Comparison of ENCODE assay signal across 15 cellular contexts in the genomic region with DNA sequence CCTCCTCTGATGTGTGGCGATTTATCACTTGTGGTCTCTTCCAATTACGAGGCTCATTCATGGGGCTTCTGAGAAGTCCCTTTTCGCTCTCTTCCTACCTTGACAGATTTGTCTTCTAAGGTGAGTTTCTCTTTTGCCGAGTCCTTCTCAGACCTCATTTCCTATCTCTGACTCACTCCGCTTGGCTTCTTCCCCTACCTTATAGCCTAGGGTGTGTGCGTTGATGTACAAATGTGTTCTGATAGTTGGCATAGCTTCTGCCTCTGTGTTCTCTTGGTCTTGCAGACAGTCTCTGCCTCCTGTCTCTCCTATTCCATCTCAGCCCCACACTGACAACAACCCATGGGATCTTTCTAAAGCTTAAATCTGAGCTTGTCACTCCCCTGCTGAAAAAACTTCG. TPM values are rescaled to one million over a fixed set of nuclear protein-coding genes. Genes with fewer than 3 reads are reported as not detected.
A peak's percentile ranks its signal among the peaks of the same experiment; 100 is the strongest.
DNase-seq lines count a peak whose midpoint lies in the region; ATAC-seq and TF ChIP-seq lines count a peak whose summit lies in the region.
"Had no signal": no experiment of that assay in that cellular context is flagged by ENCODE, and none has a peak within 500 bp of the region (broad histone marks: within the 10 kb centered on the region; RNA-seq: fewer than 3 reads in every experiment).

No MANE protein-coding gene starts in this region.

- no peaks in the 10 kb centered on the region for H3K79me2 ChIP-seq in mammary epithelial cell (ENCODE audit: insufficient read depth, low read length)

- H4K20me1 ChIP-seq in BLaER1, result no peaks in the 10 kb centered on the region
- no peaks in the 10 kb centered on the region for H4K20me1 ChIP-seq in mammary epithelial cell (ENCODE audit: insufficient read depth, low read length)

- TF ChIP-seq CTCF in mammary epithelial cell (conservative IDR thresholded peaks at IDR 0.05 in 1 of 2, IDR thresholded peaks at IDR 0.05 in 1 of 2; ENCODE audit: extremely low read depth in 1 of 2, insufficient read depth in 1 of 2, low read depth in 1 of 2, low read length in 2 of 2) (no peak), lower leg skin (IDR thresholded peaks at IDR 0.05) (no peak), WTC11 (IDR thresholded peaks at IDR 0.05) (no peak)

- H3K4me1 ChIP-seq in BLaER1, result peaks cover 51% of the 10 kb centered on the region
- H3K4me1 ChIP-seq in mammary epithelial cell (ENCODE audit: insufficient read depth, low read length), result no peaks in the 10 kb centered on the region

- peak overlapping the region; percentile 28 for H2AFZ ChIP-seq in mammary epithelial cell (ENCODE audit: low read depth, low read length)

- intact Hi-C loops in mammary epithelial cell (cut with micrococcal nuclease) (no loop called here), lower leg skin (cut with DNase I; ENCODE audit: low total_unique reads) (no loop called here)

- dilution Hi-C loops in mammary epithelial cell (cut with HindIII; ENCODE audit: low sequenced_read_pairs), result loop anchor here (25.0 kb wide), 1 partner anchor 186 kb away; no protein-coding TSS in a partner anchor

- ATAC-seq in GM19328 (IDR thresholded peaks at IDR 0.05; ENCODE audit: unreplicated experiment) (no peak), WTC11 (no peak), GM18498 (IDR thresholded peaks at IDR 0.05; ENCODE audit: unreplicated experiment) (no peak)

- WGBS in mammary epithelial cell (ENCODE audit: low coverage, missing lambda C conversion rate), result 66% methylated on average over 7 of the region's 7 CpGs
- 51% methylated on average over 7 of the region's 7 CpGs for WGBS in lower leg skin, 2 donors

- H3K4me2 ChIP-seq in BLaER1 (peak overlapping the region; percentile 81), mammary epithelial cell (ENCODE audit: insufficient read depth, low read depth, low read length) (no peak overlapping the region)
- H3K4me2 ChIP-seq: KMS-11 had no signal

- H3K36me3 ChIP-seq in BLaER1 (no peaks in the 10 kb centered on the region), mammary epithelial cell (ENCODE audit: insufficient read depth, low read length) (no peaks in the 10 kb centered on the region)

- H3K27me3 ChIP-seq in BLaER1, result no peaks in the 10 kb centered on the region
- no peaks in the 10 kb centered on the region for H3K27me3 ChIP-seq in mammary epithelial cell (ENCODE audit: insufficient read depth, low read length)

- no peaks in the 10 kb centered on the region for H3K4me1 Mint-ChIP-seq in WTC11

- H3K9me3 Mint-ChIP-seq in WTC11, result peaks cover 4% of the 10 kb centered on the region; the same call in 1 of the 2 replicates
- H3K9me3 Mint-ChIP-seq: HFFc6 had no signal

- DNase-seq in M059J (ENCODE audit: low read depth) (peak; percentile 20), mammary epithelial cell (peak; percentile 58), lower leg skin (ENCODE audit: low spot score in 2 of 2) (peak; percentile 13 to 37), islet precursor cell (no peak), WTC11 (ENCODE audit: low spot score) (no peak)
- DNase-seq: EL, HFFc6, MM.1S, NCI-H1694 treated with DMSO at 0.1 percent for 48 hours, SIG-M5 had no signal

- in situ Hi-C loops in mammary epithelial cell (cut with MboI; ENCODE audit: low sequenced_read_pairs in 2 of 2), result no loop called here

- no peaks in the 10 kb centered on the region for H3K36me3 Mint-ChIP-seq in WTC11

- no peaks in the 10 kb centered on the region for H3K9me3 ChIP-seq in BLaER1
- H3K9me3 ChIP-seq in mammary epithelial cell (replicated peaks; ENCODE audit: insufficient read depth, low read length), result no peaks in the 10 kb centered on the region

- TF ChIP-seq POLR2A in lower leg skin (IDR thresholded peaks at IDR 0.05), result no peak

- POLR2A ChIA-PET in WTC11 (lab: Charles Lee), result no interaction called here

- CTCF ChIA-PET in mammary epithelial cell (lab: Charles Lee; ENCODE audit: low non-redundant PET) (no interaction called here), WTC11 (lab: Charles Lee) (interaction anchor here (1.1 kb wide), 2 partner anchors 35 to 212 kb away, joined by 3 read pairs; no protein-coding TSS in a partner anchor)

- H3K27ac Mint-ChIP-seq in WTC11, result no peak overlapping the region
- H3K27ac Mint-ChIP-seq: HFFc6 had no signal

- H3K27ac ChIP-seq in BLaER1, result peak overlapping the region; percentile 80
- H3K27ac ChIP-seq in mammary epithelial cell (ENCODE audit: insufficient read depth, low read depth, low read length), result no peak overlapping the region
- H3K27ac ChIP-seq: C4-2B, KMS-11 had no signal

- peaks cover 13% of the 10 kb centered on the region for H3K27me3 Mint-ChIP-seq in WTC11 (ENCODE audit: low read depth)

- no TSS peak for BruUV-seq in mammary epithelial cell (replicated peaks; lab: Mats Ljungman, UMichigan)

- no peak overlapping the region for H3K4me3 Mint-ChIP-seq in WTC11
- H3K4me3 Mint-ChIP-seq: HFFc6 had no signal

- H3K4me3 ChIP-seq in BLaER1, result no peak overlapping the region
- H3K4me3 ChIP-seq in mammary epithelial cell (replicated peaks in 1 of 3; ENCODE audit: insufficient read depth in 1 of 3, low read depth in 2 of 3, low read length in 3 of 3), result no peak overlapping the region
- H3K4me3 ChIP-seq in lower leg skin (ENCODE audit: low read depth, poor library complexity, severe bottlenecking), result no peak overlapping the region

- H3K9ac ChIP-seq in BLaER1, result no peak overlapping the region
- no peak overlapping the region for H3K9ac ChIP-seq in mammary epithelial cell (ENCODE audit: insufficient read depth, low read length)
- H3K9ac ChIP-seq: KMS-11 had no signal

TF ChIP-seq in WTC11, 78 proteins besides CTCF, POLR2A, EP300 and RAD21:
- TF ChIP-seq ZNF317 (CRISPR knock-in tag; IDR thresholded peaks at IDR 0.05; ENCODE audit: borderline replicate concordance, low read depth) (no peak), TCF7 (CRISPR knock-in tag; IDR thresholded peaks at IDR 0.05; ENCODE audit: low read depth) (no peak), OVOL2 (CRISPR knock-in tag; IDR thresholded peaks at IDR 0.05; ENCODE audit: borderline replicate concordance) (no peak), NR3C1 (CRISPR knock-in tag; conservative IDR thresholded peaks at IDR 0.05; ENCODE audit: low read depth) (no peak), GTF2I (CRISPR knock-in tag; conservative IDR thresholded peaks at IDR 0.05) (no peak), ZNF263 (CRISPR knock-in tag; IDR thresholded peaks at IDR 0.05; ENCODE audit: low read depth) (no peak), ELF4 (CRISPR knock-in tag; IDR thresholded peaks at IDR 0.05; ENCODE audit: low read depth) (no peak), ZBTB21 (CRISPR knock-in tag; IDR thresholded peaks at IDR 0.05; ENCODE audit: borderline replicate concordance) (no peak)

RNA-seq across cellular contexts. Expression of a gene that starts 56.9 kb away (rescaled TPM):
- 16.7 and 25.6 TPM in 2 replicates for total RNA-seq in M059J (2014; rRNA removed; shearing (Covaris generic))
- total RNA-seq in mammary epithelial cell, result 10 to 100 TPM; 30.5 to 31.5 TPM
- polyA plus RNA-seq in mammary epithelial cell, result 14.9 TPM
- 16.7 TPM for polyA minus RNA-seq in mammary epithelial cell
- total RNA-seq in lower leg skin, result 10 to 100 TPM; 27.6 to 42.6 (median 34.5) TPM
- total RNA-seq in WTC11 (2021), result 9.5 to 12.2 TPM (median 10.6 TPM) in 3 replicates

Comparison
In these comparisons a context has a peak if more than half of its experiments do, and no peak if none do; other contexts are left out.
1. DNase-seq: peak in M059J (single experiment), mammary epithelial cell (single experiment) and lower leg skin (2 of 2); none in islet precursor cell (single experiment) and WTC11 (single experiment).